9 cellular contexts compared by ENCODE assay signal in the genomic region with DNA sequence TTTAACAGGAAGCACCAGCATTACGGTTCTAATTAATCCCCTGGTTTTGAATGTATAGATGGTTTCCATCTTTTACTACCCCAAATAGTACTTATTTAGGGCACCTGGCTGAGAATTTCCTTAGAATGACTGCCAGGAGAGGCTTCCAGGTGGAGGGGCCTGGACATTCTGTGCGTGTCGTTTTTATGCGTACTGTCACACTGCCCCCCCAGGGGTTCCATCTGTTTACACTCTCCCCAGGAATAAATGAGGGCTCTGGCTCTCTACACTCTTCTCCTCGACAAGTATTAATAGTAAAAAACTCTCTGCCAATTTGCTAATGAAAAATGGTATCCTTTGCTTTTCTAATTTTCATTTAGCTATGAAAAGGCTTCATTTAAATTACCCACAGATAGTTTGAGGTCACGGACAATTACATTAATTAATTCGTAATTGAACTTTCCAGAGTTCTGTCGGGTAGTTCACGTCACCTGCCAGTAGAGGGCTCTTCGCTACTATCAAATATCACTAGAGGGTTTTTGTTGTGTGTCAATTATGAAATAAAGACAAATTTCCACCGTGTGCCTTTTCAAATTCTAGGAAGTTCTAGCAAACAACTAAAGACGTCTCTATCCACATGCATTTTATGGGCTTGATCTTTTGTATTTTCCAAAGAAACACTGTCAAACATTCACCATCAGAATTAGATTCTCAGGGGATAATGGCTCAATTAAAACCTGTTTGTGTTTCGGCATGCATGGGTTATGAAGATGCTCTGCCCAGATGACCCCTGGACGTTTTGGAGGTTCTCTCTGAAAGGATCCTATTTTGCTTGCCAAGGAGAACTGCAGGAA.
A peak's percentile ranks its signal among the peaks of the same experiment; 100 is the strongest.
DNase-seq lines count a peak whose midpoint lies in the region; ATAC-seq, FAIRE-seq and TF ChIP-seq lines count a peak whose summit lies in the region.
"Had no signal": no experiment of that assay in that cellular context is flagged by ENCODE, and none has a peak within 500 bp of the region (broad histone marks: within the 10 kb centered on the region; RNA-seq: fewer than 3 reads in every experiment).

No MANE protein-coding gene starts in this region.

- peaks cover 0 to 7% (median 0%) of the 10 kb centered on the region in 4 donors for H3K4me1 ChIP-seq in sigmoid colon

- H3K36me3 Mint-ChIP-seq in WTC11 = no peaks in the 10 kb centered on the region

- H3K36me3 ChIP-seq in sigmoid colon = no peaks in the 10 kb centered on the region

- no peak overlapping the region for H3K27ac ChIP-seq in sigmoid colon

- TF ChIP-seq POLR2A in sigmoid colon (IDR thresholded peaks at IDR 0.05) = no peak

- H3K27ac Mint-ChIP-seq in WTC11 = no peak overlapping the region
- H3K27ac Mint-ChIP-seq: activated T-cell treated with anti-CD3 and anti-CD28 coated beads, Interleukin-2, amount 50 U/mL, for 72 hours had no signal

- no peak for ATAC-seq in WTC11
- no peak for ATAC-seq in GM21367 (IDR thresholded peaks at IDR 0.05; ENCODE audit: unreplicated experiment)
- ATAC-seq: activated T-cell treated with anti-CD3 and anti-CD28 coated beads, Interleukin-2, amount 50 U/mL, for 72 hours had no signal

- no peak overlapping the region for H3K4me3 ChIP-seq in sigmoid colon

- TF ChIP-seq EP300 in sigmoid colon (IDR thresholded peaks at IDR 0.05) = no peak

- WGBS in sigmoid colon, 2 donors = 15 to 22% methylated on average over 14 of the region's 14 CpGs

- H3K27me3 Mint-ChIP-seq in WTC11 (ENCODE audit: low read depth) = no peaks in the 10 kb centered on the region

- H3K4me1 Mint-ChIP-seq in WTC11 = peaks cover 9% of the 10 kb centered on the region

- no peaks in the 10 kb centered on the region for H3K9me3 Mint-ChIP-seq in WTC11
- H3K9me3 Mint-ChIP-seq: activated T-cell treated with anti-CD3 and anti-CD28 coated beads, Interleukin-2, amount 50 U/mL, for 72 hours had no signal

- H3K27me3 ChIP-seq in sigmoid colon = no peaks in the 10 kb centered on the region

- H3K9me3 ChIP-seq in sigmoid colon = no peaks in the 10 kb centered on the region

- peak; percentile 72 for TF ChIP-seq CTCF in WTC11 (IDR thresholded peaks at IDR 0.05)
- peak; percentile 61 to 86 (median 83) for TF ChIP-seq CTCF in sigmoid colon (IDR thresholded peaks at IDR 0.05)

- H3K4me3 Mint-ChIP-seq in WTC11 = no peak overlapping the region
- H3K4me3 Mint-ChIP-seq: activated T-cell treated with anti-CD3 and anti-CD28 coated beads, Interleukin-2, amount 50 U/mL, for 72 hours had no signal

- DNase-seq in SIG-M5 treated with dmso at 0.1 percent for 504 hours (lab: John Stamatoyannopoulos, UW; ENCODE audit: unreplicated experiment) (peak; percentile 26), SIG-M5 (lab: John Stamatoyannopoulos, UW) (no peak), M059J (ENCODE audit: low read depth) (peak; percentile 17), WTC11 (ENCODE audit: low spot score) (no peak), frontal cortex (ENCODE audit: low spot score in 2 of 2) (peak; percentile 43 to 46), sigmoid colon (no peak), NCI-H1436 (lab: John Stamatoyannopoulos, UW) (no peak)

- peak; percentile 44 for FAIRE-seq in frontal cortex (lab: Jason Lieb, UNC)

- POLR2A ChIA-PET in WTC11 (lab: Charles Lee) = no interaction called here

- intact Hi-C loops in sigmoid colon (cut with DNase I) = loop anchor here (2.0 to 10.0 kb wide), 4 partner anchors 159 to 708 kb away; a partner anchor contains a TSS

- CTCF ChIA-PET in WTC11 (lab: Charles Lee) = interaction anchor here (0.7 to 1.5 kb wide), 2 partner anchors 120 to 160 kb away, joined by 3 to 4 read pairs; no protein-coding TSS in a partner anchor

TF ChIP-seq in WTC11, 78 proteins besides CTCF, POLR2A, EP300 and RAD21:
- TF ChIP-seq PRRX2 (CRISPR knock-in tag; IDR thresholded peaks at IDR 0.05) = no peak

Comparison
In these comparisons a context has a peak if more than half of its experiments do, and no peak if none do; other contexts are left out.
1. DNase-seq: peak in SIG-M5 treated with dmso at 0.1 percent for 504 hours (single experiment), M059J (single experiment) and frontal cortex (2 of 2); none in SIG-M5 (single experiment), WTC11 (single experiment), sigmoid colon (single experiment) and NCI-H1436 (single experiment).